1 cellular context compared by ENCODE assay signal in genomic region chr2:24353933-24354332, GRCh38.
TF ChIP-seq lines count a peak whose summit lies in the region.

No MANE protein-coding gene starts in this region.

TF ChIP-seq in K562, 482 proteins besides CTCF, POLR2A, EP300 and RAD21:
- TF ChIP-seq BCL6 (CRISPR knock-in tag; IDR thresholded peaks at IDR 0.05): no peak
- no peak for TF ChIP-seq NR1H2 (CRISPR knock-in tag; IDR thresholded peaks at IDR 0.05)
- TF ChIP-seq RBM17 (IDR thresholded peaks at IDR 0.05; ENCODE audit: borderline replicate concordance, low read depth, low read length): no peak
- no peak for TF ChIP-seq ZNF592 (IDR thresholded peaks at IDR 0.05)
- no peak for TF ChIP-seq GTF2B (IDR thresholded peaks at IDR 0.05; ENCODE audit: extremely low read depth, insufficient read length)
- peak in 1 of 2 experiments; percentile 77; a peak in 2 of 4 replicates for TF ChIP-seq FOXA3 (CRISPR knock-in tag; conservative IDR thresholded peaks at IDR 0.05 in 1 of 2, IDR thresholded peaks at IDR 0.05 in 1 of 2)
- TF ChIP-seq MEIS2 (IDR thresholded peaks at IDR 0.05; ENCODE audit: partially characterized antibody): peak; percentile 95
- TF ChIP-seq HMG20A (CRISPR knock-in tag; conservative IDR thresholded peaks at IDR 0.05): no peak
- TF ChIP-seq FOXJ2 (tag; IDR thresholded peaks at IDR 0.05): peak; percentile 84
- TF ChIP-seq ZNF140 (CRISPR knock-in tag; IDR thresholded peaks at IDR 0.05): no peak
- TF ChIP-seq L3MBTL2 (IDR thresholded peaks at IDR 0.05): no peak
- 0 out of 2 replicates have a peak, but pooled peaks have one; percentile 52 for TF ChIP-seq PKNOX1 (IDR thresholded peaks at IDR 0.05)
- TF ChIP-seq MTF1 (CRISPR knock-in tag; IDR thresholded peaks at IDR 0.05; ENCODE audit: borderline replicate concordance): no peak
- TF ChIP-seq MAFG (tag; conservative IDR thresholded peaks at IDR 0.05): no peak
- TF ChIP-seq BRD4 (IDR thresholded peaks at IDR 0.05): 0 out of 2 replicates have a peak, but pooled peaks have one; percentile 24
- TF ChIP-seq PBX2 (CRISPR knock-in tag; IDR thresholded peaks at IDR 0.05; ENCODE audit: low read depth): no peak
- TF ChIP-seq PBX2 (tag; conservative IDR thresholded peaks at IDR 0.05; ENCODE audit: low read depth): peak; percentile 84
